1 cellular context compared by ENCODE assay signal in genomic region chrY:25621817-25622216, GRCh38. TPM values are rescaled to one million over a fixed set of nuclear protein-coding genes. Genes with fewer than 3 reads are reported as not detected.
"Had no signal": no experiment of that assay in that cellular context is flagged by ENCODE, and none has a peak within 500 bp of the region (broad histone marks: within the 10 kb centered on the region; RNA-seq: fewer than 3 reads in every experiment).

A gene with protein sequence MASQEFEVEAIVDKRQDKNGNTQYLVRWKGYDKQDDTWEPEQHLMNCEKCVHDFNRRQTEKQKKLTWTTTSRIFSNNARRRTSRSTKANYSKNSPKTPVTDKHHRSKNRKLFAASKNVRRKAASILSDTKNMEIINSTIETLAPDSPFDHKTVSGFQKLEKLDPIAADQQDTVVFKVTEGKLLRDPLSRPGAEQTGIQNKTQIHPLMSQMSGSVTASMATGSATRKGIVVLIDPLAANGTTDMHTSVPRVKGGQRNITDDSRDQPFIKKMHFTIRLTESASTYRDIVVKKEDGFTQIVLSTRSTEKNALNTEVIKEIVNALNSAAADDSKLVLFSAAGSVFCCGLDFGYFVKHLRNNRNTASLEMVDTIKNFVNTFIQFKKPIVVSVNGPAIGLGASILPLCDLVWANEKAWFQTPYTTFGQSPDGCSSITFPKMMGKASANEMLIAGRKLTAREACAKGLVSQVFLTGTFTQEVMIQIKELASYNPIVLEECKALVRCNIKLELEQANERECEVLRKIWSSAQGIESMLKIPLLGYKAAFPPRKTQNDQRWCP (plus strand): TSS chrY:25622117. CDS start chrY:25622443, 326 bp downstream.

RNA-seq across cellular contexts. Expression of the gene that starts here (rescaled TPM):
- polyA plus RNA-seq: GM12878 had no signal
